In the genomic region with DNA sequence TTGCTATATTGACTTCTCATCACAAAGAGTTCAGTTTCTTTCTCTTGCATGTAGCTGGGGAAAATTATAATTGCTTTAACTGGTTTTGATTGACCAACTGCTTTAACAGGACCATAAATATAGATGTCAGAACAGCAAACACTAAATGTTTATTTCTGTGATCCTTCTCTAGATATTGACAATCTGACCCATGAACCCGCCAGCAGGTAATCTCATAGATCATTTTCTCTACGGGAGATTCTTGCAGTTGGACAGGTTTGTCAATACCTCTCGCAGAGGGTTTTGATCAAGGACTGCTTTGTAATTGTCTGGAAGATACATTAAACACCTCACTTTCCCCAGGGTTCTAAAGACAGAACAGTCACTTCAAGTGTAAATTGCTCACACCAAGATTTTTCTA, we compare ENCODE assay signal across 1 cellular context.
TF ChIP-seq lines count a peak whose summit lies in the region.

No MANE protein-coding gene starts in this region.

TF ChIP-seq in H1, 55 proteins besides CTCF, POLR2A, EP300 and RAD21 (continued from another document):
- TF ChIP-seq CHD7 (IDR thresholded peaks at IDR 0.05; ENCODE audit: insufficient replicate concordance, low read length): no peak
- no peak for TF ChIP-seq CBX8 (IDR thresholded peaks at IDR 0.05; ENCODE audit: borderline replicate concordance, low read depth, low read length)
